In the genomic region with DNA sequence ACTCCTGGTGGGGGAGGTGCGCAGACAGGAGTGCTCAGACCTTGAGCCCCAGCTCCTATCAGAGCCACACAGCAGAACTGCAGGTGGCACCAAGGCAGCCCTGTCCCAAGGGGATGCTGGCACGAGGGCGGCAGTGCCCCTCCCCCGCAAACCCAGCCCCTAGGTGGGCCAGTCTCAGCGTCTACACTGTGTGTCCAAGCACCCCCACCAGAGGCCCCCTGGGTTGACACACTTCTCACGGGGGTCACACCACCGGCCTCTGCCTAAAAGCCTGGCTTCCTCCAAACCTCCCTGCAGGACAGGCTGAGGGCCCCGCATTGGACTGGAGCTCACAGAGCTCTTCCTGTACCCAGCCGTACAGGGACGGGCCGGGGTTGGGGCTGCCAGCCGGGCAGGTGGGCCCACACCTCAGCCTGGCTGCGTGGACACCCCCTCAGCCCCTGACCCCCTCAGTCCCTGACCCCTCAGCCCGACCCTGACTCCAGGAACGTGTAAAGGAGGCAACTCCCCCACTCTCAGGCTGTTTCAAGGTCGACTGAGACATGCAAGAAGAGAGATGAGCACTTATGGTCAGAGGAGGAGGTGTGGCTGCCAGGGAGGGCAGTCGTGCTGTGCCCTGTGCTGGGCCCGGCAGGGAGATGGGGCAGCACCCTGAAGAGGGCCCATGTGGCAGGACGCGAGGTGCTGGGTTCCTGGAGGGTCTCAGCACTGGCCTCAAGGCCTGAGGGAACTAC, we compare ENCODE assay signal across 23 cellular contexts. TPM values are rescaled to one million over a fixed set of nuclear protein-coding genes. Genes with fewer than 3 reads are reported as not detected.
DNase-seq lines count a peak whose midpoint lies in the region; ATAC-seq and TF ChIP-seq lines count a peak whose summit lies in the region.
"Had no signal": no experiment of that assay in that cellular context is flagged by ENCODE, and none has a peak within 500 bp of the region (broad histone marks: within the 10 kb centered on the region; RNA-seq: fewer than 3 reads in every experiment).

No MANE protein-coding gene starts in this region.

- ATAC-seq in Right ventricle myocardium superior (ENCODE audit: poor library complexity) (peak; percentile 30), GM21786 (IDR thresholded peaks at IDR 0.05; ENCODE audit: unreplicated experiment) (no peak), GM21447 (IDR thresholded peaks at IDR 0.05; ENCODE audit: unreplicated experiment) (no peak)
- ATAC-seq: GM23338, left lung, mucosa of descending colon had no signal

- H3K36me3 Mint-ChIP-seq in glutamatergic neuron (ENCODE audit: unreplicated experiment): no peaks in the 10 kb centered on the region

- H3K27me3 Mint-ChIP-seq in glutamatergic neuron (ENCODE audit: unreplicated experiment): peaks cover 13% of the 10 kb centered on the region

- peaks cover 14% of the 10 kb centered on the region for H3K9me3 Mint-ChIP-seq in glutamatergic neuron (ENCODE audit: unreplicated experiment)
- H3K9me3 Mint-ChIP-seq: GM23338 had no signal

- no peak overlapping the region for H3K27ac Mint-ChIP-seq in glutamatergic neuron (ENCODE audit: unreplicated experiment)
- H3K27ac Mint-ChIP-seq: GM23338 had no signal

- H3K27me3 ChIP-seq in right atrium auricular region: no peaks in the 10 kb centered on the region
- H3K27me3 ChIP-seq: ascending aorta, esophagus squamous epithelium, left lung, testis had no signal

- H3K27ac ChIP-seq in right atrium auricular region: no peak overlapping the region
- H3K27ac ChIP-seq: ascending aorta, esophagus squamous epithelium, left lung, neutrophil, testis had no signal

- no peak overlapping the region for H3K4me3 ChIP-seq in right atrium auricular region
- H3K4me3 ChIP-seq: ascending aorta, esophagus squamous epithelium, GM23338, left lung, mucosa of descending colon, testis had no signal

- peaks cover 2% of the 10 kb centered on the region for H3K4me1 Mint-ChIP-seq in glutamatergic neuron (ENCODE audit: low read depth, unreplicated experiment)

- H3K4me3 Mint-ChIP-seq in glutamatergic neuron (ENCODE audit: unreplicated experiment): no peak overlapping the region
- H3K4me3 Mint-ChIP-seq: GM23338 had no signal

- peaks cover 43% of the 10 kb centered on the region for H3K36me3 ChIP-seq in right atrium auricular region

- intact Hi-C loops in Right ventricle myocardium superior (cut with DNase I): no loop called here

- TF ChIP-seq CTCF in right atrium auricular region (IDR thresholded peaks at IDR 0.05) (no peak), glutamatergic neuron (IDR thresholded peaks at IDR 0.05; ENCODE audit: partially characterized antibody, unreplicated experiment) (no peak)

- H3K9me3 ChIP-seq in right atrium auricular region: no peaks in the 10 kb centered on the region
- H3K9me3 ChIP-seq: ascending aorta, esophagus squamous epithelium, left lung, mucosa of descending colon, neutrophil, testis had no signal

- H3K4me1 ChIP-seq in right atrium auricular region: no peaks in the 10 kb centered on the region
- H3K4me1 ChIP-seq: left lung had no signal

- DNase-seq in Right ventricle myocardium superior (no peak), right atrium auricular region (ENCODE audit: low spot score) (no peak), HuH-7.5 (ENCODE audit: low spot score) (peak; percentile 29), glutamatergic neuron (peak; percentile 30), midbrain (lab: John Stamatoyannopoulos, UW) (no peak)
- DNase-seq: activated CD4-positive, alpha-beta T cell treated with anti-CD3 and anti-CD28 coated beads, Interleukin-2, amount 50 U/mL, for 4 hours; activated naive CD4-positive, alpha-beta T cell treated with Interleukin-2 at 50 U/mL for 16 hours; activated T-cell treated with anti-CD3 and anti-CD28 coated beads for 4 hours; DND-41; effector memory CD4-positive, alpha-beta T cell; esophagus squamous epithelium; NCI-H146; NCI-H345; NK-92 treated with Interleukin-12 subunit alpha and Interleukin-12 subunit beta, amount 100 ng/mL, for 24 hours; T-helper 1 cell; testis had no signal

RNA-seq across cellular contexts. Expression of gene SLC2A4RG, which starts 8.2 kb away (rescaled TPM):
- 95.0 TPM for total RNA-seq in Right ventricle myocardium superior
- 10 to 100 TPM; 30.1 to 30.7 TPM for total RNA-seq in right atrium auricular region
- 47.9 TPM for total RNA-seq in glutamatergic neuron (ENCODE audit: unreplicated experiment)

RNA-seq across cellular contexts. Expression of gene LIME1, which starts 11.3 kb away (rescaled TPM):
- total RNA-seq in Right ventricle myocardium superior: 1.6 TPM
- total RNA-seq in right atrium auricular region: 1 to 10 TPM; 2.4 to 2.5 TPM
- 16.6 TPM for total RNA-seq in glutamatergic neuron (ENCODE audit: unreplicated experiment)

RNA-seq across cellular contexts. Expression of gene ZGPAT, which starts 40.0 kb away (rescaled TPM):
- total RNA-seq in Right ventricle myocardium superior (16.0 TPM), right atrium auricular region (10 to 100 TPM; 11.9 to 15.1 TPM), glutamatergic neuron (ENCODE audit: unreplicated experiment) (41.5 TPM)

RNA-seq across cellular contexts. Expression of gene ARFRP1, which starts 40.0 kb away (rescaled TPM):
- total RNA-seq in Right ventricle myocardium superior: 32.2 TPM
- 10 to 100 TPM; 33.5 to 39.4 TPM for total RNA-seq in right atrium auricular region
- total RNA-seq in glutamatergic neuron (ENCODE audit: unreplicated experiment): 51.9 TPM

RNA-seq across cellular contexts. Expression of gene TNFRSF6B, which starts 51.3 kb away (rescaled TPM):
- total RNA-seq in Right ventricle myocardium superior (0.32 TPM), right atrium auricular region (1 to 10 TPM; 1.2 to 3.8 TPM), glutamatergic neuron (ENCODE audit: unreplicated experiment) (not detected)

Comparison
In these comparisons a context has a peak if more than half of its experiments do, and no peak if none do; other contexts are left out.
1. DNase-seq: peak in HuH-7.5 (single experiment) and glutamatergic neuron (single experiment); none in Right ventricle myocardium superior (single experiment), right atrium auricular region (single experiment) and midbrain (single experiment).